1 cellular context compared by ENCODE assay signal in genomic region chr5:176388003-176388340, GRCh38.
TF ChIP-seq lines count a peak whose summit lies in the region.

No MANE protein-coding gene starts in this region.

TF ChIP-seq in SK-N-SH treated with all-trans-retinoic acid at 6 μM for 48 hours, 23 proteins besides CTCF, POLR2A, EP300 and RAD21 (continued from another document):
- TF ChIP-seq POU6F1 (CRISPR knock-in tag; IDR thresholded peaks at IDR 0.05; ENCODE audit: borderline replicate concordance, low read depth) = no peak
- TF ChIP-seq CSRNP3 (CRISPR knock-in tag; IDR thresholded peaks at IDR 0.05) = no peak
- TF ChIP-seq GLIS3 (CRISPR knock-in tag; IDR thresholded peaks at IDR 0.05) = no peak
- no peak for TF ChIP-seq ISL1 (CRISPR knock-in tag; IDR thresholded peaks at IDR 0.05)
- no peak for TF ChIP-seq ZNF8 (CRISPR knock-in tag; IDR thresholded peaks at IDR 0.05)
